ENCODE assay signal across 2 cellular contexts in the genomic region with DNA sequence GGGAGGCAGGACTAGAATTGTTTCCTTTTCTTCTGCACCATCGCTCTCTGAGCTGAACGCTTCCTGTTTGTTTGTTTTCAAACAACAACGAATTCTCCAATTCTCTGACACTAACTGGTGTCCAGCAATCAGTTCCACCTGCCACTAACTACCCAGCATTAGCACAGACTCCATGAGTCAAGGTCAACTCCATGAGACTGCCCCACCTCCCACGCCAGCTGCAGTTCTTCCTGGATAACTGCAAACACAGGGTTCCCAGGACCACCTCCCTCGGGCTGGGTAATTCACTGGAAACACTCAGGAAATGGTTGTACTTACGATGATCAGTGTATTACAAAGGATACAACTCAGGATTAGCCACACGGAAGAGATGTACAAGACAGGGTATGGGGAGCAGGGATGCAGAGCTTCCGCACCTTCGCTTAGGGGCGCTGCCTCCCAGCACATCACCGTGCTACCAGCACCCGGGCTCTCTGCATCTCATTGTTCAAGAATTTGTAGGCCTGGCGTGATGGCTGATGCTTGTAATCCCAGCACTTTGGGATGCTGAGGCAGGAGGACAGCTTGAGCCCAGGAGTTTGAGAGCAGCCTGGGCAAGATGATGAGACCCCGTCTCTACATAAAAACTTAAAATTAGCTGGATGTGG.
TF ChIP-seq lines count a peak whose summit lies in the region.

No MANE protein-coding gene starts in this region.

TF ChIP-seq in IMR-90, 13 proteins besides CTCF, POLR2A, EP300 and RAD21:
- TF ChIP-seq SMC3 (IDR thresholded peaks at IDR 0.05; ENCODE audit: low read depth, low read length) (no peak), MAZ (IDR thresholded peaks at IDR 0.05; ENCODE audit: borderline replicate concordance, low read depth, low read length) (no peak), MXI1 (IDR thresholded peaks at IDR 0.05; ENCODE audit: borderline replicate concordance, low read depth, low read length) (no peak), BHLHE40 (IDR thresholded peaks at IDR 0.05; ENCODE audit: low read depth, low read length) (no peak), CEBPB (IDR thresholded peaks at IDR 0.05; ENCODE audit: low read depth, low read length) (no peak), NFE2L2 (IDR thresholded peaks at IDR 0.05; ENCODE audit: low read depth, low read length) (no peak), CHD1 (IDR thresholded peaks at IDR 0.05; ENCODE audit: low read depth, low read length) (no peak), RFX5 (IDR thresholded peaks at IDR 0.05; ENCODE audit: low read depth, low read length) (no peak), FOS (IDR thresholded peaks at IDR 0.05; ENCODE audit: low read depth, low read length) (no peak), MAFK (IDR thresholded peaks at IDR 0.05; ENCODE audit: low read depth, low read length) (no peak), RCOR1 (IDR thresholded peaks at IDR 0.05; ENCODE audit: insufficient replicate concordance, low read length) (no peak)
- TF ChIP-seq, protein P1, sequence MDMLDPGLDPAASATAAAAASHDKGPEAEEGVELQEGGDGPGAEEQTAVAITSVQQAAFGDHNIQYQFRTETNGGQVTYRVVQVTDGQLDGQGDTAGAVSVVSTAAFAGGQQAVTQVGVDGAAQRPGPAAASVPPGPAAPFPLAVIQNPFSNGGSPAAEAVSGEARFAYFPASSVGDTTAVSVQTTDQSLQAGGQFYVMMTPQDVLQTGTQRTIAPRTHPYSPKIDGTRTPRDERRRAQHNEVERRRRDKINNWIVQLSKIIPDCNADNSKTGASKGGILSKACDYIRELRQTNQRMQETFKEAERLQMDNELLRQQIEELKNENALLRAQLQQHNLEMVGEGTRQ (IDR thresholded peaks at IDR 0.05; ENCODE audit: low read depth, low read length) = no peak
- TF ChIP-seq, protein P2, sequence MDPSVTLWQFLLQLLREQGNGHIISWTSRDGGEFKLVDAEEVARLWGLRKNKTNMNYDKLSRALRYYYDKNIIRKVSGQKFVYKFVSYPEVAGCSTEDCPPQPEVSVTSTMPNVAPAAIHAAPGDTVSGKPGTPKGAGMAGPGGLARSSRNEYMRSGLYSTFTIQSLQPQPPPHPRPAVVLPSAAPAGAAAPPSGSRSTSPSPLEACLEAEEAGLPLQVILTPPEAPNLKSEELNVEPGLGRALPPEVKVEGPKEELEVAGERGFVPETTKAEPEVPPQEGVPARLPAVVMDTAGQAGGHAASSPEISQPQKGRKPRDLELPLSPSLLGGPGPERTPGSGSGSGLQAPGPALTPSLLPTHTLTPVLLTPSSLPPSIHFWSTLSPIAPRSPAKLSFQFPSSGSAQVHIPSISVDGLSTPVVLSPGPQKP (IDR thresholded peaks at IDR 0.05; ENCODE audit: borderline replicate concordance, low read depth, low read length) = no peak

TF ChIP-seq in HepG2, 621 proteins besides CTCF, POLR2A, EP300 and RAD21:
- TF ChIP-seq ELF3 (CRISPR knock-in tag; IDR thresholded peaks at IDR 0.05) = no peak
- no peak for TF ChIP-seq ZNF431 (CRISPR knock-in tag; IDR thresholded peaks at IDR 0.05; ENCODE audit: borderline replicate concordance, low read depth)
- TF ChIP-seq, protein P3, sequence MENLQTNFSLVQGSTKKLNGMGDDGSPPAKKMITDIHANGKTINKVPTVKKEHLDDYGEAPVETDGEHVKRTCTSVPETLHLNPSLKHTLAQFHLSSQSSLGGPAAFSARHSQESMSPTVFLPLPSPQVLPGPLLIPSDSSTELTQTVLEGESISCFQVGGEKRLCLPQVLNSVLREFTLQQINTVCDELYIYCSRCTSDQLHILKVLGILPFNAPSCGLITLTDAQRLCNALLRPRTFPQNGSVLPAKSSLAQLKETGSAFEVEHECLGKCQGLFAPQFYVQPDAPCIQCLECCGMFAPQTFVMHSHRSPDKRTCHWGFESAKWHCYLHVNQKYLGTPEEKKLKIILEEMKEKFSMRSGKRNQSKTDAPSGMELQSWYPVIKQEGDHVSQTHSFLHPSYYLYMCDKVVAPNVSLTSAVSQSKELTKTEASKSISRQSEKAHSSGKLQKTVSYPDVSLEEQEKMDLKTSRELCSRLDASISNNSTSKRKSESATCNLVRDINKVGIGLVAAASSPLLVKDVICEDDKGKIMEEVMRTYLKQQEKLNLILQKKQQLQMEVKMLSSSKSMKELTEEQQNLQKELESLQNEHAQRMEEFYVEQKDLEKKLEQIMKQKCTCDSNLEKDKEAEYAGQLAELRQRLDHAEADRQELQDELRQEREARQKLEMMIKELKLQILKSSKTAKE (CRISPR knock-in tag; IDR thresholded peaks at IDR 0.05; ENCODE audit: borderline replicate concordance) = 0 out of 2 replicates have a peak, but pooled peaks have one; percentile 36
- TF ChIP-seq ZNF234 (CRISPR knock-in tag; conservative IDR thresholded peaks at IDR 0.05) = no peak
- TF ChIP-seq SPEN (CRISPR knock-in tag; IDR thresholded peaks at IDR 0.05; ENCODE audit: low read depth) = no peak
- no peak for TF ChIP-seq JARID2 (CRISPR knock-in tag; IDR thresholded peaks at IDR 0.05; ENCODE audit: insufficient replicate concordance)
- no peak for TF ChIP-seq ZNF564 (CRISPR knock-in tag; IDR thresholded peaks at IDR 0.05)
- TF ChIP-seq STAG1 (CRISPR knock-in tag; IDR thresholded peaks at IDR 0.05) = peak; percentile 37; the same call in 1 of the 2 replicates
- no peak for TF ChIP-seq SP2 (CRISPR knock-in tag; IDR thresholded peaks at IDR 0.05)
- no peak for TF ChIP-seq MYC (CRISPR knock-in tag; IDR thresholded peaks at IDR 0.05; ENCODE audit: borderline replicate concordance)
- no peak for TF ChIP-seq ZFX (CRISPR knock-in tag; IDR thresholded peaks at IDR 0.05; ENCODE audit: low read depth)
- TF ChIP-seq, protein P4, sequence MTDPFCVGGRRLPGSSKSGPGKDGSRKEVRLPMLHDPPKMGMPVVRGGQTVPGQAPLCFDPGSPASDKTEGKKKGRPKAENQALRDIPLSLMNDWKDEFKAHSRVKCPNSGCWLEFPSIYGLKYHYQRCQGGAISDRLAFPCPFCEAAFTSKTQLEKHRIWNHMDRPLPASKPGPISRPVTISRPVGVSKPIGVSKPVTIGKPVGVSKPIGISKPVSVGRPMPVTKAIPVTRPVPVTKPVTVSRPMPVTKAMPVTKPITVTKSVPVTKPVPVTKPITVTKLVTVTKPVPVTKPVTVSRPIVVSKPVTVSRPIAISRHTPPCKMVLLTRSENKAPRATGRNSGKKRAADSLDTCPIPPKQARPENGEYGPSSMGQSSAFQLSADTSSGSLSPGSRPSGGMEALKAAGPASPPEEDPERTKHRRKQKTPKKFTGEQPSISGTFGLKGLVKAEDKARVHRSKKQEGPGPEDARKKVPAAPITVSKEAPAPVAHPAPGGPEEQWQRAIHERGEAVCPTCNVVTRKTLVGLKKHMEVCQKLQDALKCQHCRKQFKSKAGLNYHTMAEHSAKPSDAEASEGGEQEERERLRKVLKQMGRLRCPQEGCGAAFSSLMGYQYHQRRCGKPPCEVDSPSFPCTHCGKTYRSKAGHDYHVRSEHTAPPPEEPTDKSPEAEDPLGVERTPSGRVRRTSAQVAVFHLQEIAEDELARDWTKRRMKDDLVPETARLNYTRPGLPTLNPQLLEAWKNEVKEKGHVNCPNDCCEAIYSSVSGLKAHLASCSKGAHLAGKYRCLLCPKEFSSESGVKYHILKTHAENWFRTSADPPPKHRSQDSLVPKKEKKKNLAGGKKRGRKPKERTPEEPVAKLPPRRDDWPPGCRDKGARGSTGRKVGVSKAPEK (CRISPR knock-in tag; IDR thresholded peaks at IDR 0.05; ENCODE audit: borderline replicate concordance) = no peak
- TF ChIP-seq HIVEP1 (CRISPR knock-in tag; IDR thresholded peaks at IDR 0.05) = no peak
- no peak for TF ChIP-seq ZNF7 (CRISPR knock-in tag; IDR thresholded peaks at IDR 0.05)
- no peak for TF ChIP-seq NFYC (CRISPR knock-in tag; IDR thresholded peaks at IDR 0.05)
- no peak for TF ChIP-seq ASH2L (IDR thresholded peaks at IDR 0.05; ENCODE audit: insufficient read length, low read depth, low read length)
- TF ChIP-seq SP5 (CRISPR knock-in tag; IDR thresholded peaks at IDR 0.05; ENCODE audit: borderline replicate concordance, low read depth) = peak; percentile 68; the same call in 1 of the 2 replicates
- TF ChIP-seq KLF13 (CRISPR knock-in tag; IDR thresholded peaks at IDR 0.05) = no peak
- 0 out of 2 replicates have a peak, but pooled peaks have one; percentile 12 for TF ChIP-seq SAP130 (CRISPR knock-in tag; IDR thresholded peaks at IDR 0.05; ENCODE audit: low read depth)
- TF ChIP-seq BCL6 (CRISPR knock-in tag; IDR thresholded peaks at IDR 0.05) = peak; percentile 72
- TF ChIP-seq ZNF709 (CRISPR knock-in tag; IDR thresholded peaks at IDR 0.05) = no peak
- TF ChIP-seq, protein P5, sequence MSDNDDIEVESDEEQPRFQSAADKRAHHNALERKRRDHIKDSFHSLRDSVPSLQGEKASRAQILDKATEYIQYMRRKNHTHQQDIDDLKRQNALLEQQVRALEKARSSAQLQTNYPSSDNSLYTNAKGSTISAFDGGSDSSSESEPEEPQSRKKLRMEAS (IDR thresholded peaks at IDR 0.05) = no peak
- TF ChIP-seq NPAS2 (CRISPR knock-in tag; IDR thresholded peaks at IDR 0.05; ENCODE audit: borderline replicate concordance) = no peak
- no peak for TF ChIP-seq ESRRA (CRISPR knock-in tag; IDR thresholded peaks at IDR 0.05; ENCODE audit: low read depth)
- TF ChIP-seq TOPORS (CRISPR knock-in tag; IDR thresholded peaks at IDR 0.05) = 0 out of 2 replicates have a peak, but pooled peaks have one; percentile 49
- peak; percentile 47; the same call in 1 of the 2 replicates for TF ChIP-seq RARA (CRISPR knock-in tag; IDR thresholded peaks at IDR 0.05)
- no peak for TF ChIP-seq ZNF382 (CRISPR knock-in tag; IDR thresholded peaks at IDR 0.05; ENCODE audit: borderline replicate concordance)
- peak; percentile 99 for TF ChIP-seq ZNF264 (CRISPR knock-in tag; IDR thresholded peaks at IDR 0.05)
- TF ChIP-seq PAX8 (CRISPR knock-in tag; IDR thresholded peaks at IDR 0.05; ENCODE audit: borderline replicate concordance) = no peak
- TF ChIP-seq GATAD1 (CRISPR knock-in tag; IDR thresholded peaks at IDR 0.05) = no peak
- no peak for TF ChIP-seq FOXA1 (IDR thresholded peaks at IDR 0.05)
- no peak for TF ChIP-seq FOXA1 (CRISPR knock-in tag; IDR thresholded peaks at IDR 0.05)
- no peak for TF ChIP-seq SCMH1 (CRISPR knock-in tag; IDR thresholded peaks at IDR 0.05; ENCODE audit: borderline replicate concordance)
- no peak for TF ChIP-seq SRY (CRISPR knock-in tag; IDR thresholded peaks at IDR 0.05)
- TF ChIP-seq, protein P6, sequence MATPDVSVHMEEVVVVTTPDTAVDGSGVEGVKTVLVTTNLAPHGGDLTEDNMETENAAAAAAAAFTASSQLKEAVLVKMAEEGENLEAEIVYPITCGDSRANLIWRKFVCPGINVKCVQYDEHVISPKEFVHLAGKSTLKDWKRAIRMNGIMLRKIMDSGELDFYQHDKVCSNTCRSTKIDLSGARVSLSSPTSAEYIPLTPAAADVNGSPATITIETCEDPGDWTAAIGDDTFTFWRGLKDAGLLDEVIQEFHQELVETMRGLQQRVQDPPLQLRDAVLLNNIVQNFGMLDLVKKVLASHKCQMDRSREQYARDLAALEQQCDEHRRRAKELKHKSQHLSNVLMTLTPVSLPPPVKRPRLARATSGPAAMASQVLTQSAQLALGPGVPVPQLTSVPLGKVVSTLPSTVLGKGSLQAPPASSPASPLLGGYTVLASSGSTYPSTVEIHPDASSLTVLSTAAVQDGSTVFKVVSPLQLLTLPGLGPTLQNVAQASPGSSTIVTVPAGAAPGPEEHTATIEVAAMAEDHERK (CRISPR knock-in tag; IDR thresholded peaks at IDR 0.05; ENCODE audit: low read depth) = no peak
- no peak for TF ChIP-seq SOX13 (IDR thresholded peaks at IDR 0.05)
- TF ChIP-seq SOX13 (CRISPR knock-in tag; conservative IDR thresholded peaks at IDR 0.05 in 1 of 2, IDR thresholded peaks at IDR 0.05 in 1 of 2) = no peak
- TF ChIP-seq, protein P7, sequence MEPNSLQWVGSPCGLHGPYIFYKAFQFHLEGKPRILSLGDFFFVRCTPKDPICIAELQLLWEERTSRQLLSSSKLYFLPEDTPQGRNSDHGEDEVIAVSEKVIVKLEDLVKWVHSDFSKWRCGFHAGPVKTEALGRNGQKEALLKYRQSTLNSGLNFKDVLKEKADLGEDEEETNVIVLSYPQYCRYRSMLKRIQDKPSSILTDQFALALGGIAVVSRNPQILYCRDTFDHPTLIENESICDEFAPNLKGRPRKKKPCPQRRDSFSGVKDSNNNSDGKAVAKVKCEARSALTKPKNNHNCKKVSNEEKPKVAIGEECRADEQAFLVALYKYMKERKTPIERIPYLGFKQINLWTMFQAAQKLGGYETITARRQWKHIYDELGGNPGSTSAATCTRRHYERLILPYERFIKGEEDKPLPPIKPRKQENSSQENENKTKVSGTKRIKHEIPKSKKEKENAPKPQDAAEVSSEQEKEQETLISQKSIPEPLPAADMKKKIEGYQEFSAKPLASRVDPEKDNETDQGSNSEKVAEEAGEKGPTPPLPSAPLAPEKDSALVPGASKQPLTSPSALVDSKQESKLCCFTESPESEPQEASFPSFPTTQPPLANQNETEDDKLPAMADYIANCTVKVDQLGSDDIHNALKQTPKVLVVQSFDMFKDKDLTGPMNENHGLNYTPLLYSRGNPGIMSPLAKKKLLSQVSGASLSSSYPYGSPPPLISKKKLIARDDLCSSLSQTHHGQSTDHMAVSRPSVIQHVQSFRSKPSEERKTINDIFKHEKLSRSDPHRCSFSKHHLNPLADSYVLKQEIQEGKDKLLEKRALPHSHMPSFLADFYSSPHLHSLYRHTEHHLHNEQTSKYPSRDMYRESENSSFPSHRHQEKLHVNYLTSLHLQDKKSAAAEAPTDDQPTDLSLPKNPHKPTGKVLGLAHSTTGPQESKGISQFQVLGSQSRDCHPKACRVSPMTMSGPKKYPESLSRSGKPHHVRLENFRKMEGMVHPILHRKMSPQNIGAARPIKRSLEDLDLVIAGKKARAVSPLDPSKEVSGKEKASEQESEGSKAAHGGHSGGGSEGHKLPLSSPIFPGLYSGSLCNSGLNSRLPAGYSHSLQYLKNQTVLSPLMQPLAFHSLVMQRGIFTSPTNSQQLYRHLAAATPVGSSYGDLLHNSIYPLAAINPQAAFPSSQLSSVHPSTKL (CRISPR knock-in tag; IDR thresholded peaks at IDR 0.05) = 0 out of 2 replicates have a peak, but pooled peaks have one; percentile 11
